Comparison of ENCODE assay signal across 1 cellular context in the genomic region with DNA sequence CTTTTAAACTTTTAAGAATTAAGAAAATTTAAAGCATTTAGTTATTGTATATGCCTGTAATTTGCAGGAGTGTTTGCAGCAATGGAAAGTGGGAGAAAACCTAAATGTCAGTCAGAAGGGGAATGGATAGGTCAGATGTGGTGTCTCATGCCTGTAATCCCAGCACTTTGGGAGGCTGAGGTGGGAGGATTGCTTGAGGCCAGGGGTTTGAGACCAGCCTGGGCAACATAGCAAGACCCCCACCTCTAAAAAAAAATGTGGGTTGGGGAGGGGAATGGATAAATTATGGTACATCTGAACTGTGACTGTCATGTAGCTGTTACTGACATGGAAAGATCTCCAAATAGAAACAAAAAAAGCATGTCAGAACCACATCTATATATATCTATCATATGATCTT.
TF ChIP-seq lines count a peak whose summit lies in the region.

No MANE protein-coding gene starts in this region.

TF ChIP-seq in GM12878, 131 proteins besides CTCF, POLR2A, EP300 and RAD21:
- TF ChIP-seq, protein P1, sequence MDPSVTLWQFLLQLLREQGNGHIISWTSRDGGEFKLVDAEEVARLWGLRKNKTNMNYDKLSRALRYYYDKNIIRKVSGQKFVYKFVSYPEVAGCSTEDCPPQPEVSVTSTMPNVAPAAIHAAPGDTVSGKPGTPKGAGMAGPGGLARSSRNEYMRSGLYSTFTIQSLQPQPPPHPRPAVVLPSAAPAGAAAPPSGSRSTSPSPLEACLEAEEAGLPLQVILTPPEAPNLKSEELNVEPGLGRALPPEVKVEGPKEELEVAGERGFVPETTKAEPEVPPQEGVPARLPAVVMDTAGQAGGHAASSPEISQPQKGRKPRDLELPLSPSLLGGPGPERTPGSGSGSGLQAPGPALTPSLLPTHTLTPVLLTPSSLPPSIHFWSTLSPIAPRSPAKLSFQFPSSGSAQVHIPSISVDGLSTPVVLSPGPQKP (IDR thresholded peaks at IDR 0.05; ENCODE audit: low read depth, low read length) = no peak
- TF ChIP-seq ZBED1 (IDR thresholded peaks at IDR 0.05; ENCODE audit: borderline replicate concordance) (no peak), YBX1 (IDR thresholded peaks at IDR 0.05) (no peak), RFX5 (IDR thresholded peaks at IDR 0.05; ENCODE audit: low read depth, low read length) (no peak), NFXL1 (IDR thresholded peaks at IDR 0.05; ENCODE audit: borderline replicate concordance) (no peak), FOXM1 (IDR thresholded peaks at IDR 0.05; ENCODE audit: low read depth, low read length) (no peak), TCF7 (IDR thresholded peaks at IDR 0.05; ENCODE audit: borderline replicate concordance) (no peak), CREM (IDR thresholded peaks at IDR 0.05; ENCODE audit: low read depth) (no peak), MEF2B (IDR thresholded peaks at IDR 0.05; ENCODE audit: partially characterized antibody, poor library complexity, severe bottlenecking) (no peak)
- TF ChIP-seq, protein P2, sequence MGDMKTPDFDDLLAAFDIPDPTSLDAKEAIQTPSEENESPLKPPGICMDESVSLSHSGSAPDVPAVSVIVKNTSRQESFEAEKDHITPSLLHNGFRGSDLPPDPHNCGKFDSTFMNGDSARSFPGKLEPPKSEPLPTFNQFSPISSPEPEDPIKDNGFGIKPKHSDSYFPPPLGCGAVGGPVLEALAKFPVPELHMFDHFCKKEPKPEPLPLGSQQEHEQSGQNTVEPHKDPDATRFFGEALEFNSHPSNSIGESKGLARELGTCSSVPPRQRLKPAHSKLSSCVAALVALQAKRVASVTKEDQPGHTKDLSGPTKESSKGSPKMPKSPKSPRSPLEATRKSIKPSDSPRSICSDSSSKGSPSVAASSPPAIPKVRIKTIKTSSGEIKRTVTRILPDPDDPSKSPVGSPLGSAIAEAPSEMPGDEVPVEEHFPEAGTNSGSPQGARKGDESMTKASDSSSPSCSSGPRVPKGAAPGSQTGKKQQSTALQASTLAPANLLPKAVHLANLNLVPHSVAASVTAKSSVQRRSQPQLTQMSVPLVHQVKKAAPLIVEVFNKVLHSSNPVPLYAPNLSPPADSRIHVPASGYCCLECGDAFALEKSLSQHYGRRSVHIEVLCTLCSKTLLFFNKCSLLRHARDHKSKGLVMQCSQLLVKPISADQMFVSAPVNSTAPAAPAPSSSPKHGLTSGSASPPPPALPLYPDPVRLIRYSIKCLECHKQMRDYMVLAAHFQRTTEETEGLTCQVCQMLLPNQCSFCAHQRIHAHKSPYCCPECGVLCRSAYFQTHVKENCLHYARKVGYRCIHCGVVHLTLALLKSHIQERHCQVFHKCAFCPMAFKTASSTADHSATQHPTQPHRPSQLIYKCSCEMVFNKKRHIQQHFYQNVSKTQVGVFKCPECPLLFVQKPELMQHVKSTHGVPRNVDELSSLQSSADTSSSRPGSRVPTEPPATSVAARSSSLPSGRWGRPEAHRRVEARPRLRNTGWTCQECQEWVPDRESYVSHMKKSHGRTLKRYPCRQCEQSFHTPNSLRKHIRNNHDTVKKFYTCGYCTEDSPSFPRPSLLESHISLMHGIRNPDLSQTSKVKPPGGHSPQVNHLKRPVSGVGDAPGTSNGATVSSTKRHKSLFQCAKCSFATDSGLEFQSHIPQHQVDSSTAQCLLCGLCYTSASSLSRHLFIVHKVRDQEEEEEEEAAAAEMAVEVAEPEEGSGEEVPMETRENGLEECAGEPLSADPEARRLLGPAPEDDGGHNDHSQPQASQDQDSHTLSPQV (IDR thresholded peaks at IDR 0.05) = no peak
- TF ChIP-seq, protein P3, sequence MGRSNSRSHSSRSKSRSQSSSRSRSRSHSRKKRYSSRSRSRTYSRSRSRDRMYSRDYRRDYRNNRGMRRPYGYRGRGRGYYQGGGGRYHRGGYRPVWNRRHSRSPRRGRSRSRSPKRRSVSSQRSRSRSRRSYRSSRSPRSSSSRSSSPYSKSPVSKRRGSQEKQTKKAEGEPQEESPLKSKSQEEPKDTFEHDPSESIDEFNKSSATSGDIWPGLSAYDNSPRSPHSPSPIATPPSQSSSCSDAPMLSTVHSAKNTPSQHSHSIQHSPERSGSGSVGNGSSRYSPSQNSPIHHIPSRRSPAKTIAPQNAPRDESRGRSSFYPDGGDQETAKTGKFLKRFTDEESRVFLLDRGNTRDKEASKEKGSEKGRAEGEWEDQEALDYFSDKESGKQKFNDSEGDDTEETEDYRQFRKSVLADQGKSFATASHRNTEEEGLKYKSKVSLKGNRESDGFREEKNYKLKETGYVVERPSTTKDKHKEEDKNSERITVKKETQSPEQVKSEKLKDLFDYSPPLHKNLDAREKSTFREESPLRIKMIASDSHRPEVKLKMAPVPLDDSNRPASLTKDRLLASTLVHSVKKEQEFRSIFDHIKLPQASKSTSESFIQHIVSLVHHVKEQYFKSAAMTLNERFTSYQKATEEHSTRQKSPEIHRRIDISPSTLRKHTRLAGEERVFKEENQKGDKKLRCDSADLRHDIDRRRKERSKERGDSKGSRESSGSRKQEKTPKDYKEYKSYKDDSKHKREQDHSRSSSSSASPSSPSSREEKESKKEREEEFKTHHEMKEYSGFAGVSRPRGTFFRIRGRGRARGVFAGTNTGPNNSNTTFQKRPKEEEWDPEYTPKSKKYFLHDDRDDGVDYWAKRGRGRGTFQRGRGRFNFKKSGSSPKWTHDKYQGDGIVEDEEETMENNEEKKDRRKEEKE (IDR thresholded peaks at IDR 0.05) = no peak
